In the genomic region with DNA sequence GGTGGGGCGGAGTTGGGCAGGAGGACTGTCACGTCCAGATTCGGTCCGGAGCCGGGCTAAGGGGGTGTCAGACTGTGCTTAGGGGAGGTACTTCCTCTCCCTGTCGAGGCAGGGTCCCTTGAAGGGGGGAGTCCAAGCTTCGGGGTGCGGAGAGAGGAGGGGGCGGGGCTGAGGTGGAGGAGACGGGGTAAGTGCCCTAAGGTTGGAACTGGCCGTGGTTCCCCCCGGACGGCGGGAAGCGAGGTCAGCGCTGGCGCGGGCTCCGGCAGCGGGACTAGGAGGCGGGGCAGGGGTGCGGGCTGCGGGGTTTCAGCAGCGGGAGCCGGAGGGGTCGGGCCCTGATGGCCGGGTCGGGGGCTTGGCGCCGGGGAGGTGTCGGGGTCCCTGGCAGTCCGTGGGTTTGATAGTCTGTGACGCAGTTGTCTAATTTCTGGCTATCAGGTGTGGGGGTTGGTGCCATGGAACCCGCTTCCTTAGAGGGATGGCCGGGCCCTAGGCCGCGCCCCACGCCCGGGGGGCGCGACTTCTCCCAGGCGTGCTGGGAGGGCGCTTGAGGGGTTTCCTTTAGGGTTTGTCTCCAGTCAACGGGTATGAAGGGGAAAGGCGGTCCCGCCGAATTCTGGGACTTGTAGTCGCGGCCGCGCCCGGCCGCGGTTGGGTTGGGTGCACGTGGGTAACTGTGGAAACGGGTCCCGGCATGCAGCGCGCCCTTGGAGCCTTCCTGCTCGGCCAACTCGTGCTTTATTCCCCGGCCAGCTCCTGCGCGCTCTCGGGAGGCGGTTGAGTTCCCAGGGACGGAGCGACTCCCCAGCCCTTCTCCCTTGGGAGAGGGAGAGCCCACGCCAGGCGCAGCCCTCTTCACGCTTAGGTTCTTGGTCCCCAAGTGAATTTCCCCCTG, we compare ENCODE assay signal across 8 cellular contexts. TPM values are rescaled to one million over a fixed set of nuclear protein-coding genes. Genes with fewer than 3 reads are reported as not detected.
A peak's percentile ranks its signal among the peaks of the same experiment; 100 is the strongest.
DNase-seq lines count a peak whose midpoint lies in the region; ATAC-seq, FAIRE-seq and TF ChIP-seq lines count a peak whose summit lies in the region.

No MANE protein-coding gene starts in this region.

- peak overlapping the region; percentile 14 for H3K4me3 ChIP-seq in KMS-11 (IDR thresholded peaks at IDR 0.05; ENCODE audit: insufficient read depth, low read depth, low read length)
- peak overlapping the region; percentile 83 for H3K4me3 ChIP-seq in fibroblast of mammary gland (ENCODE audit: control insufficient read depth, low read depth, low read length)

- no peaks in the 10 kb centered on the region for H3K27me3 Mint-ChIP-seq in activated T-helper 17 cell treated with anti-CD3 and anti-CD28 coated beads, Interleukin-2, amount 50 U/mL, for 72 hours
- no peaks in the 10 kb centered on the region for H3K27me3 Mint-ChIP-seq in naive thymus-derived CD8-positive, alpha-beta T cell

- DNase-seq in DMS79 treated with DMSO at 0.1 percent for 48 hours (lab: John Stamatoyannopoulos, UW) (peak; percentile 57), RCC 7860 (ENCODE audit: low spot score) (peak; percentile 88), fibroblast of mammary gland (ENCODE audit: low read depth) (peak; percentile 95)
- peak; percentile 64 to 91 (median 78) for DNase-seq in naive thymus-derived CD8-positive, alpha-beta T cell
- peak; percentile 68 to 78 (median 76) for DNase-seq in stimulated activated naive CD4-positive, alpha-beta T cell (lab: John Stamatoyannopoulos, UW)

- H3K27me3 ChIP-seq in KMS-11 (ENCODE audit: insufficient read depth, low read depth): no peaks in the 10 kb centered on the region

- no peaks in the 10 kb centered on the region for H3K9me3 Mint-ChIP-seq in activated T-helper 17 cell treated with anti-CD3 and anti-CD28 coated beads, Interleukin-2, amount 50 U/mL, for 72 hours
- peaks cover 0 to 2% (median 0%) of the 10 kb centered on the region in 9 donors for H3K9me3 Mint-ChIP-seq in naive thymus-derived CD8-positive, alpha-beta T cell

- peaks cover 10% of the 10 kb centered on the region for H3K4me1 Mint-ChIP-seq in activated T-helper 17 cell treated with anti-CD3 and anti-CD28 coated beads, Interleukin-2, amount 50 U/mL, for 72 hours
- H3K4me1 Mint-ChIP-seq in naive thymus-derived CD8-positive, alpha-beta T cell: peaks cover 13 to 46% (median 30%) of the 10 kb centered on the region in 4 donors

- peak overlapping the region; percentile 27; the same call in 1 of the 2 replicates for H3K27ac ChIP-seq in KMS-11

- H3K4me2 ChIP-seq in KMS-11: peak overlapping the region; percentile 49

- TF ChIP-seq CTCF in KMS-11 (conservative IDR thresholded peaks at IDR 0.05; ENCODE audit: low read depth, low read length): no peak
- no peak for TF ChIP-seq CTCF in fibroblast of mammary gland (conservative IDR thresholded peaks at IDR 0.05; ENCODE audit: control insufficient read depth, insufficient read depth, low read depth, low read length)

- H3K27ac Mint-ChIP-seq in activated T-helper 17 cell treated with anti-CD3 and anti-CD28 coated beads, Interleukin-2, amount 50 U/mL, for 72 hours: peak overlapping the region; percentile 88
- H3K27ac Mint-ChIP-seq in naive thymus-derived CD8-positive, alpha-beta T cell: peak overlapping the region; percentile 56 to 95 (median 86)

- H3K79me2 ChIP-seq in KMS-11 (ENCODE audit: insufficient read depth, low read depth): peaks cover 53% of the 10 kb centered on the region

- H4K20me1 ChIP-seq in KMS-11 (ENCODE audit: insufficient read depth): no peaks in the 10 kb centered on the region

- peaks cover 25% of the 10 kb centered on the region for H3K36me3 Mint-ChIP-seq in activated T-helper 17 cell treated with anti-CD3 and anti-CD28 coated beads, Interleukin-2, amount 50 U/mL, for 72 hours (ENCODE audit: low read depth)
- no peaks in the 10 kb centered on the region for H3K36me3 Mint-ChIP-seq in naive thymus-derived CD8-positive, alpha-beta T cell

- ATAC-seq in GM21786 (IDR thresholded peaks at IDR 0.05; ENCODE audit: unreplicated experiment): peak; percentile 40
- ATAC-seq in activated T-helper 17 cell treated with anti-CD3 and anti-CD28 coated beads, Interleukin-2, amount 50 U/mL, for 72 hours (replicated peaks): peak; percentile 18
- ATAC-seq in naive thymus-derived CD8-positive, alpha-beta T cell: peak; percentile 45 to 59

- peak; percentile 82 for FAIRE-seq in RCC 7860 (lab: Jason Lieb, UNC)

- POLR2A ChIA-PET in naive thymus-derived CD8-positive, alpha-beta T cell (lab: Charles Lee): interaction anchor here (0.8 to 2.3 kb wide), 3 partner anchors 12 to 877 kb away, joined by 3 to 16 read pairs (median 5); partner anchors contain the start of gene SGCB

- H3K9ac ChIP-seq in KMS-11: peak overlapping the region; percentile 56

- peaks cover 20% of the 10 kb centered on the region for H3K4me1 ChIP-seq in KMS-11 (ENCODE audit: low read depth, poor library complexity, severe bottlenecking)

- peak overlapping the region; percentile 70; the same call in 1 of the 2 replicates for H2AFZ ChIP-seq in KMS-11 (ENCODE audit: low read depth)

- H3K36me3 ChIP-seq in KMS-11 (ENCODE audit: insufficient read depth): no peaks in the 10 kb centered on the region

- peak overlapping the region; percentile 98 for H3K4me3 Mint-ChIP-seq in activated T-helper 17 cell treated with anti-CD3 and anti-CD28 coated beads, Interleukin-2, amount 50 U/mL, for 72 hours
- H3K4me3 Mint-ChIP-seq in naive thymus-derived CD8-positive, alpha-beta T cell: peak overlapping the region; percentile 69 to 99 (median 91)

RNA-seq across cellular contexts. Expression of gene DCUN1D4, which starts 1.5 kb away (rescaled TPM):
- 10 to 100 TPM; 28.8 to 41.1 TPM for total RNA-seq in activated T-helper 17 cell treated with anti-CD3 and anti-CD28 coated beads, Interleukin-2, amount 50 U/mL, for 72 hours
- 10 to 100 TPM; 57.5 to 58.4 TPM for total RNA-seq in naive thymus-derived CD8-positive, alpha-beta T cell
- polyA plus RNA-seq in naive thymus-derived CD8-positive, alpha-beta T cell: 10 to 100 TPM; 14.5 to 16.0 (median 15.9) TPM

Comparison
In these comparisons a context has a peak if more than half of its experiments do, and no peak if none do; other contexts are left out.
1. Peak in every context shown above with its lines: DNase-seq, ATAC-seq, H3K4me3 ChIP-seq and H3K27ac ChIP-seq.